16 cellular contexts compared by ENCODE assay signal in the genomic region with DNA sequence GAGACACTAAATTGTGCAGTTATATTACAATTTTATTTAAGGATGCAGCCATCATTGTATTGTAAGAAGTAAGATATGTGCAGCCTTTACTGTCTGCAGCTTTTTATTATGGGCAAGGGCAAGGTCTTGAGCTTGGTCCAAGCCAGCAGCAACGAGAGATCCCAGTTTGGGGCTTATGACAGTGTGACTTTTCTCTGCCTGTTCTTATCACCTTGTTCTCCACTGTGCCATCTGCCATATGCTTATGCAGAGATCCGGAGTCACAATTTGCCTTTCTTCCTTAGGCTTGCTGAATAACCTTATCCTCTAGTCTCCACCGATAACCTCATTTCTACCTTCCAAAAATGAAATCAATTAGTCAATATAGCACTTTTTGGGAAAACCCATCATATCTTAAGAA. TPM values are rescaled to one million over a fixed set of nuclear protein-coding genes. Genes with fewer than 3 reads are reported as not detected.
DNase-seq lines count a peak whose midpoint lies in the region; ATAC-seq and TF ChIP-seq lines count a peak whose summit lies in the region.
"Had no signal": no experiment of that assay in that cellular context is flagged by ENCODE, and none has a peak within 500 bp of the region (broad histone marks: within the 10 kb centered on the region; RNA-seq: fewer than 3 reads in every experiment).

No MANE protein-coding gene starts in this region.

- H3K36me3 Mint-ChIP-seq in neural progenitor cell = peaks cover 24% of the 10 kb centered on the region
- H3K36me3 Mint-ChIP-seq: CD4-positive, alpha-beta memory T cell had no signal

- H3K4me1 ChIP-seq in neural progenitor cell = peaks cover 27% of the 10 kb centered on the region

- H3K36me3 ChIP-seq in neural progenitor cell = no peaks in the 10 kb centered on the region

- H3F3A ChIP-seq in neural progenitor cell (ENCODE audit: low read depth) = peaks cover 9% of the 10 kb centered on the region

- no peak overlapping the region for H3K4me2 ChIP-seq in neural progenitor cell
- H3K4me2 ChIP-seq: GM23338 had no signal

- H3K4me3 ChIP-seq in neural progenitor cell = no peak overlapping the region
- H3K4me3 ChIP-seq: GM12878, GM23338 had no signal

- H3K27me3 ChIP-seq in neural progenitor cell = no peaks in the 10 kb centered on the region

- H3K27me3 Mint-ChIP-seq in neural progenitor cell (ENCODE audit: insufficient read depth, low read depth) = no peaks in the 10 kb centered on the region
- H3K27me3 Mint-ChIP-seq: CD4-positive, alpha-beta memory T cell had no signal

- no peak overlapping the region for H3K4me3 Mint-ChIP-seq in neural progenitor cell
- H3K4me3 Mint-ChIP-seq: CD4-positive, alpha-beta memory T cell; GM23338; H9 had no signal

- H3K27ac ChIP-seq in VCaP (peak overlapping the region; percentile 89), neural progenitor cell (no peak overlapping the region)

- DNase-seq in cerebellum (ENCODE audit: low spot score) (peak; percentile 28), neural progenitor cell (ENCODE audit: low spot score) (no peak), NCI-H446 treated with DMSO at 0.1 percent for 48 hours (lab: John Stamatoyannopoulos, UW) (no peak), COLO668 (lab: John Stamatoyannopoulos, UW; ENCODE audit: unreplicated experiment) (no peak)
- DNase-seq: Caco-2; CD4-positive, alpha-beta memory T cell; DMS153; DND-41; GDM1; H9 had no signal

- no peak for ATAC-seq in GM19463 (IDR thresholded peaks at IDR 0.05; ENCODE audit: unreplicated experiment)
- ATAC-seq: GM12878, GM23338, HCT116 had no signal

- H3K9ac ChIP-seq in neural progenitor cell = no peak overlapping the region

- no peaks in the 10 kb centered on the region for H3K9me3 ChIP-seq in neural progenitor cell (ENCODE audit: low read depth)
- H3K9me3 ChIP-seq: Caco-2 had no signal

- peaks cover 16% of the 10 kb centered on the region for H3K4me1 Mint-ChIP-seq in neural progenitor cell
- H3K4me1 Mint-ChIP-seq: CD4-positive, alpha-beta memory T cell; GM23338 had no signal

- H3K27ac Mint-ChIP-seq in neural progenitor cell = peak overlapping the region; percentile 48
- H3K27ac Mint-ChIP-seq: CD4-positive, alpha-beta memory T cell; GM23338; H9 had no signal

- H3K9me3 Mint-ChIP-seq in neural progenitor cell = peaks cover 7% of the 10 kb centered on the region
- H3K9me3 Mint-ChIP-seq: CD4-positive, alpha-beta memory T cell; GM23338 had no signal

- no peak overlapping the region for H2AFZ ChIP-seq in neural progenitor cell (replicated peaks)
- H2AFZ ChIP-seq: GM23338 had no signal

- TF ChIP-seq CTCF in VCaP (conservative IDR thresholded peaks at IDR 0.05) (no peak), neural progenitor cell (IDR thresholded peaks at IDR 0.05) (no peak)

- H4K20me1 ChIP-seq in neural progenitor cell (ENCODE audit: low read depth) = peaks cover 23% of the 10 kb centered on the region

- H3K79me2 ChIP-seq in neural progenitor cell (ENCODE audit: low read depth) = peaks cover 97% of the 10 kb centered on the region

RNA-seq across cellular contexts. Expression of a gene that starts 30.4 kb away (rescaled TPM):
- 411 TPM for total RNA-seq in cerebellum
- 357 and 383 TPM in 2 replicates for total RNA-seq in neural progenitor cell (ENCODE audit: low replicate concordance)
- total RNA-seq: A172; CD4-positive, alpha-beta memory T cell had no signal
